ENCODE assay signal across 13 cellular contexts in genomic region chr20:25066386-25066785, GRCh38. TPM values are rescaled to one million over a fixed set of nuclear protein-coding genes. Genes with fewer than 3 reads are reported as not detected.
A peak's percentile ranks its signal among the peaks of the same experiment; 100 is the strongest.
DNase-seq lines count a peak whose midpoint lies in the region; ATAC-seq and TF ChIP-seq lines count a peak whose summit lies in the region.
"Had no signal": no experiment of that assay in that cellular context is flagged by ENCODE, and none has a peak within 500 bp of the region (broad histone marks: within the 10 kb centered on the region; RNA-seq: fewer than 3 reads in every experiment).

No MANE protein-coding gene starts in this region.

- CTCF ChIA-PET in T-cell (lab: Charles Lee): interaction anchor here in 1 of 2 donors (0.8 to 2.5 kb wide), 2 partner anchors 13 to 72 kb away, joined by 3 to 28 read pairs; partner anchors contain the start of gene APMAP

- no peaks in the 10 kb centered on the region for H3K9me3 Mint-ChIP-seq in T-cell

- peaks cover 20 to 27% of the 10 kb centered on the region in 2 donors for H3K27me3 Mint-ChIP-seq in T-cell

- peak overlapping the region; percentile 64 for H3K4me2 ChIP-seq in parathyroid adenoma (ENCODE audit: low read length)

- H3K4me1 Mint-ChIP-seq in T-cell: peaks cover 6 to 7% (median 7%) of the 10 kb centered on the region in 3 donors

- H3K36me3 ChIP-seq in parathyroid adenoma (ENCODE audit: control insufficient read depth, insufficient read depth, low read length): no peaks in the 10 kb centered on the region
- H3K36me3 ChIP-seq: ascending aorta; BLaER1 treated with 17β-estradiol and CSF1 and Interleukin-3, amounts not matched to agents 10 nM and 100 nM; thoracic aorta had no signal

- no peak overlapping the region for H3K27ac ChIP-seq in parathyroid adenoma
- H3K27ac ChIP-seq: ascending aorta; BLaER1 treated with 17β-estradiol and CSF1 and Interleukin-3, amounts not matched to agents 10 nM and 100 nM; thoracic aorta had no signal

- peak; percentile 50 for DNase-seq in NCI-H1105 treated with DMSO at 0.1 percent for 48 hours (lab: John Stamatoyannopoulos, UW)
- no peak for DNase-seq in NCI-H1105 (lab: John Stamatoyannopoulos, UW)
- DNase-seq in RPMI8226: peak; percentile 78
- DNase-seq in T-cell: no peak
- DNase-seq in NCI-H82 treated with DMSO at 0.1 percent for 48 hours (lab: John Stamatoyannopoulos, UW; ENCODE audit: unreplicated experiment): no peak
- DNase-seq: 8988T, NCI-H1092 had no signal

- POLR2A ChIA-PET in T-cell (lab: Charles Lee): no interaction called here

- no peak for TF ChIP-seq EP300 in Ishikawa (IDR thresholded peaks at IDR 0.05; ENCODE audit: borderline replicate concordance)

- H3K36me3 Mint-ChIP-seq in T-cell: no peaks in the 10 kb centered on the region

- H3K4me1 ChIP-seq in parathyroid adenoma: peaks cover 24% of the 10 kb centered on the region
- H3K4me1 ChIP-seq: ascending aorta had no signal

- H2AFZ ChIP-seq in parathyroid adenoma: no peak overlapping the region

- H3K27ac Mint-ChIP-seq in T-cell: no peak overlapping the region

- H3K9ac ChIP-seq in parathyroid adenoma: no peak overlapping the region
- H3K9ac ChIP-seq: BLaER1 treated with 17β-estradiol and CSF1 and Interleukin-3, amounts not matched to agents 10 nM and 100 nM had no signal

- H3K4me3 ChIP-seq in parathyroid adenoma (ENCODE audit: low read depth, low read length): no peak overlapping the region
- H3K4me3 ChIP-seq: ascending aorta; BLaER1 treated with 17β-estradiol and CSF1 and Interleukin-3, amounts not matched to agents 10 nM and 100 nM; thoracic aorta had no signal

- no peaks in the 10 kb centered on the region for H3K27me3 ChIP-seq in parathyroid adenoma (ENCODE audit: control insufficient read depth, insufficient read depth, low read length)
- H3K27me3 ChIP-seq: ascending aorta; BLaER1 treated with 17β-estradiol and CSF1 and Interleukin-3, amounts not matched to agents 10 nM and 100 nM had no signal

- ATAC-seq in T-cell (replicated peaks in 1 of 4) (no peak), HG03139 (IDR thresholded peaks at IDR 0.05; ENCODE audit: unreplicated experiment) (no peak)

- H3K79me2 ChIP-seq in parathyroid adenoma: no peaks in the 10 kb centered on the region

- H3K9me3 ChIP-seq in parathyroid adenoma (ENCODE audit: control insufficient read depth, low read length): no peaks in the 10 kb centered on the region
- H3K9me3 ChIP-seq: ascending aorta, thoracic aorta had no signal

- TF ChIP-seq RAD21 in Ishikawa (IDR thresholded peaks at IDR 0.05; ENCODE audit: low read depth): peak; percentile 21; the same call in 1 of the 2 replicates

- no peak for TF ChIP-seq CTCF in parathyroid adenoma (IDR thresholded peaks at IDR 0.05)

- no peak overlapping the region for H3K4me3 Mint-ChIP-seq in T-cell

TF ChIP-seq in Ishikawa, 13 proteins besides CTCF, POLR2A, EP300 and RAD21:
- peak; percentile 62 for TF ChIP-seq YY1 (IDR thresholded peaks at IDR 0.05; ENCODE audit: low read depth)
- no peak for TF ChIP-seq TEAD4 (IDR thresholded peaks at IDR 0.05)
- TF ChIP-seq TCF12 (IDR thresholded peaks at IDR 0.05; ENCODE audit: low read depth): peak; percentile 37; the same call in 1 of the 2 replicates
- peak; percentile 69 for TF ChIP-seq NFIC (IDR thresholded peaks at IDR 0.05)
- no peak for TF ChIP-seq FOXM1 (IDR thresholded peaks at IDR 0.05; ENCODE audit: borderline replicate concordance, low read depth)
- TF ChIP-seq ZBTB7A (IDR thresholded peaks at IDR 0.05; ENCODE audit: low read depth): no peak
- no peak for TF ChIP-seq TAF1 (IDR thresholded peaks at IDR 0.05; ENCODE audit: low read depth)

RNA-seq across cellular contexts. Expression of gene ACSS1, which starts 8.4 kb away (rescaled TPM):
- 10 to 100 TPM; 39.1 to 59.6 (median 57.7) TPM for total RNA-seq in T-cell

RNA-seq across cellular contexts. Expression of gene VSX1, which starts 15.6 kb away (rescaled TPM):
- not detected for total RNA-seq in T-cell
- total RNA-seq: ascending aorta, thoracic aorta had no signal

Comparison
In these comparisons a context has a peak if more than half of its experiments do, and no peak if none do; other contexts are left out.
1. DNase-seq: peak in NCI-H1105 treated with DMSO at 0.1 percent for 48 hours (single experiment) and RPMI8226 (single experiment); none in NCI-H1105 (single experiment), T-cell (0 of 34) and NCI-H82 treated with DMSO at 0.1 percent for 48 hours (single experiment).